Comparison of ENCODE assay signal across 23 cellular contexts in genomic region chr16:81929841-81930240, GRCh38.
A peak's percentile ranks its signal among the peaks of the same experiment; 100 is the strongest.
DNase-seq lines count a peak whose midpoint lies in the region; ATAC-seq, FAIRE-seq and TF ChIP-seq lines count a peak whose summit lies in the region.
"Had no signal": no experiment of that assay in that cellular context is flagged by ENCODE, and none has a peak within 500 bp of the region (broad histone marks: within the 10 kb centered on the region; RNA-seq: fewer than 3 reads in every experiment).

No MANE protein-coding gene starts in this region.

- TF ChIP-seq RAD21 in K562 (CRISPR knock-in tag; conservative IDR thresholded peaks at IDR 0.05 in 1 of 2, IDR thresholded peaks at IDR 0.05 in 1 of 2) = no peak

- H3K27ac ChIP-seq in K562 (ENCODE audit: extremely low read depth, low read depth, low read length) (no peak overlapping the region), neutrophil (peak overlapping the region; percentile 60)
- H3K27ac ChIP-seq: HL-60 had no signal

- H3K9me3 Mint-ChIP-seq in natural killer cell treated with Interleukin-12 subunit alpha and Interleukin-12 subunit beta and Interleukin-15 and Interleukin-18, amount 100 ng/mL, for 72 hours = no peaks in the 10 kb centered on the region
- H3K9me3 Mint-ChIP-seq in natural killer cell = no peaks in the 10 kb centered on the region
- H3K9me3 Mint-ChIP-seq: CD8-positive, alpha-beta memory T cell; HFFc6; IgD-negative memory B cell had no signal

- H3K27me3 Mint-ChIP-seq in natural killer cell treated with Interleukin-12 subunit alpha and Interleukin-12 subunit beta and Interleukin-15 and Interleukin-18, amount 100 ng/mL, for 72 hours = no peaks in the 10 kb centered on the region
- no peaks in the 10 kb centered on the region for H3K27me3 Mint-ChIP-seq in natural killer cell (ENCODE audit: low read depth in 2 of 2)
- H3K27me3 Mint-ChIP-seq: CD4-positive, CD25-positive, alpha-beta regulatory T cell; IgD-negative memory B cell had no signal

- CTCF ChIA-PET in K562 (lab: Yijun Ruan, JAX; ENCODE audit: low intra/inter-chr PET ratio) = no interaction called here

- FAIRE-seq in K562 (lab: Jason Lieb, UNC) = no peak
- FAIRE-seq: A204.1, D721Med, G401.6, GM12891, GM18507, HTR-8/SVneo had no signal

- DNase-seq in natural killer cell treated with Interleukin-12 subunit alpha and Interleukin-12 subunit beta and Interleukin-15 and Interleukin-18, amount 100 ng/mL, for 72 hours (ENCODE audit: low spot score) = no peak
- DNase-seq in natural killer cell (no peak), K562 (ENCODE audit: extremely low read depth in 1 of 4, low spot score in 3 of 4) (no peak), D341Med (ENCODE audit: low spot score) (no peak), cerebellum (ENCODE audit: low spot score) (no peak)
- DNase-seq: ACHN; BE2C; C1 segment of cervical spinal cord; CD4-positive, CD25-positive, alpha-beta regulatory T cell; CD8-positive, alpha-beta memory T cell; COR-L47; GOT3; H7; HFFc6 had no signal

- no peak for TF ChIP-seq POLR2A in K562 (conservative IDR thresholded peaks at IDR 0.05)

- intact Hi-C loops in natural killer cell (cut with micrococcal nuclease) = no loop called here
- intact Hi-C loops in K562 (cut with micrococcal nuclease) = loop anchor here (5.0 kb wide), 1 partner anchor 38 kb away; no protein-coding TSS in a partner anchor

- no peak for TF ChIP-seq CTCF in natural killer cell (IDR thresholded peaks at IDR 0.05)
- TF ChIP-seq CTCF in K562 (IDR thresholded peaks at IDR 0.05 in 2 of 3, conservative IDR thresholded peaks at IDR 0.05 in 1 of 3; ENCODE audit: insufficient read depth in 2 of 3, low read depth in 1 of 3, low read length in 3 of 3) = no peak
- no peak for TF ChIP-seq CTCF in neutrophil (IDR thresholded peaks at IDR 0.05)

- H3K9me1 ChIP-seq in K562 (ENCODE audit: control insufficient read depth, insufficient read depth, low read length) = no peaks in the 10 kb centered on the region

- no peak overlapping the region for H2AFZ ChIP-seq in K562 (ENCODE audit: low read depth, low read length)

- H3K79me2 ChIP-seq in K562 (ENCODE audit: control insufficient read depth, insufficient read depth, low read length) = no peaks in the 10 kb centered on the region

- no peaks in the 10 kb centered on the region for H4K20me1 ChIP-seq in K562 (replicated peaks; ENCODE audit: control insufficient read depth, insufficient read depth, low read length)

- H3K9me3 ChIP-seq in K562 (replicated peaks; ENCODE audit: control insufficient read depth, insufficient read depth, low read depth, low read length) (no peaks in the 10 kb centered on the region), neutrophil (no peaks in the 10 kb centered on the region)
- H3K9me3 ChIP-seq: BE2C had no signal

- TF ChIP-seq EP300 in K562 (IDR thresholded peaks at IDR 0.05; ENCODE audit: low read length) = no peak

- H3K27ac Mint-ChIP-seq in natural killer cell treated with Interleukin-12 subunit alpha and Interleukin-12 subunit beta and Interleukin-15 and Interleukin-18, amount 100 ng/mL, for 72 hours = peak overlapping the region; percentile 53 to 88
- H3K27ac Mint-ChIP-seq in natural killer cell = peak overlapping the region in 1 of 2 donors; percentile 47
- H3K27ac Mint-ChIP-seq: CD4-positive, CD25-positive, alpha-beta regulatory T cell; HFFc6 had no signal

- H3K36me3 Mint-ChIP-seq in natural killer cell treated with Interleukin-12 subunit alpha and Interleukin-12 subunit beta and Interleukin-15 and Interleukin-18, amount 100 ng/mL, for 72 hours = peaks cover 18% of the 10 kb centered on the region
- H3K36me3 Mint-ChIP-seq in natural killer cell = peaks cover 12% of the 10 kb centered on the region
- H3K36me3 Mint-ChIP-seq: CD4-positive, CD25-positive, alpha-beta regulatory T cell had no signal

- BruUV-seq in K562 (replicated peaks; lab: Mats Ljungman, UMichigan) = no TSS peak

- H3K27me3 ChIP-seq in K562 (ENCODE audit: control insufficient read depth in 2 of 2, insufficient read depth in 2 of 2, low read length in 2 of 2) (peaks cover 14 to 31% of the 10 kb centered on the region in 2 experiments; a peak in 4 of 5 replicates), neutrophil (no peaks in the 10 kb centered on the region)
- H3K27me3 ChIP-seq: BE2C had no signal

- H3K36me3 ChIP-seq in K562 (ENCODE audit: control insufficient read depth, insufficient read depth, low read length) (no peaks in the 10 kb centered on the region), neutrophil (peaks cover 99% of the 10 kb centered on the region)
- H3K36me3 ChIP-seq: BE2C had no signal

- no peak overlapping the region for H3K4me2 ChIP-seq in K562 (ENCODE audit: insufficient read depth, low read length)

- H3K4me3 ChIP-seq in K562 (no peak overlapping the region), neutrophil (ENCODE audit: low read depth in 1 of 2, low read length in 1 of 2) (no peak overlapping the region)

- no peak overlapping the region for H3K9ac ChIP-seq in K562 (ENCODE audit: insufficient read depth in 1 of 2, low read depth in 2 of 2, low read length in 2 of 2)

- no peak overlapping the region for H3K4me3 Mint-ChIP-seq in natural killer cell treated with Interleukin-12 subunit alpha and Interleukin-12 subunit beta and Interleukin-15 and Interleukin-18, amount 100 ng/mL, for 72 hours
- no peak overlapping the region for H3K4me3 Mint-ChIP-seq in natural killer cell
- H3K4me3 Mint-ChIP-seq: CD4-positive, CD25-positive, alpha-beta regulatory T cell; CD8-positive, alpha-beta memory T cell; HFFc6 had no signal

- ATAC-seq in natural killer cell treated with Interleukin-12 subunit alpha and Interleukin-12 subunit beta and Interleukin-15 and Interleukin-18, amount 100 ng/mL, for 72 hours = no peak
- no peak for ATAC-seq in natural killer cell
- no peak for ATAC-seq in K562

- H3K4me1 ChIP-seq in K562 (replicated peaks in 1 of 2; ENCODE audit: control insufficient read depth in 2 of 2, insufficient read depth in 2 of 2, low read length in 2 of 2) (peaks cover 5 to 10% of the 10 kb centered on the region in 2 experiments; a peak in 3 of 5 replicates), neutrophil (ENCODE audit: control insufficient read depth in 1 of 2, insufficient read depth in 1 of 2, low read depth in 1 of 2, low read length in 1 of 2) (peaks cover 15 to 18% of the 10 kb centered on the region in 2 experiments)
- H3K4me1 ChIP-seq: BE2C had no signal

- in situ Hi-C loops in K562 (cut with MboI) = no loop called here

- H3K4me1 Mint-ChIP-seq in natural killer cell treated with Interleukin-12 subunit alpha and Interleukin-12 subunit beta and Interleukin-15 and Interleukin-18, amount 100 ng/mL, for 72 hours (ENCODE audit: low read depth in 2 of 2) = peaks cover 7 to 26% of the 10 kb centered on the region in 2 donors
- peaks cover 13 to 45% of the 10 kb centered on the region in 2 donors for H3K4me1 Mint-ChIP-seq in natural killer cell
- H3K4me1 Mint-ChIP-seq: IgD-negative memory B cell had no signal

- POLR2A ChIA-PET in K562 (lab: Yijun Ruan, JAX) = interaction anchor here (1.0 kb wide), 1 partner anchor 8 kb away, joined by 3 read pairs; no protein-coding TSS in a partner anchor

TF ChIP-seq in K562, 482 proteins besides CTCF, POLR2A, EP300 and RAD21 (continues in another document):
- no peak for TF ChIP-seq TAL1 (IDR thresholded peaks at IDR 0.05)
- TF ChIP-seq DACH1 (IDR thresholded peaks at IDR 0.05; ENCODE audit: partially characterized antibody) = no peak
- TF ChIP-seq CHD4 (IDR thresholded peaks at IDR 0.05; ENCODE audit: insufficient read depth, insufficient replicate concordance, low read depth, low read length, poor library complexity, severe bottlenecking) = peak; percentile 69
- no peak for TF ChIP-seq NKRF (IDR thresholded peaks at IDR 0.05; ENCODE audit: borderline replicate concordance)
- peak; percentile 92 for TF ChIP-seq RBM25 (IDR thresholded peaks at IDR 0.05; ENCODE audit: low read depth, low read length, severe bottlenecking)
- TF ChIP-seq ZNF280A (IDR thresholded peaks at IDR 0.05; ENCODE audit: low read depth, partially characterized antibody) = no peak
- TF ChIP-seq BCOR (IDR thresholded peaks at IDR 0.05) = peak; percentile 56; the same call in 1 of the 2 replicates
